Comparison of ENCODE assay signal across 20 cellular contexts in the genomic region with DNA sequence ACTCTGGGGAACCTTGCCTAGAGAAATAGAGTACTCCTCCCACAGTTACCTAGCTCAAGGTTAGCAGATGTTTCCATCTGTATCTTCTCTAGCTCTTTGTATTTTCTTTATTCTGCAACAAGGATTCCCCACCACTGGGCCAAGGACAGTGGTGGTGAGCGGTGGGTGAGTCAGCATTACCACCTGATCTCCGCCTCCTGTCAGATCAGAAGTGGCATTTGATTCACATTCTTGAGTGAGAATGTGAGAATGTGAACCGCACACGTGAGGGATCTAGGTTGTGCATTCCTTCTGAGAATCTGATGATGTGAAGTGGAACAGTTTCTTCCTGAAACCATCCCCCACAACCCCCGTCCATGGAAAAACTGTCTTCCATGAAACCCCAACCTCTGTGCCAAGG. TPM values are rescaled to one million over a fixed set of nuclear protein-coding genes. Genes with fewer than 3 reads are reported as not detected.
A peak's percentile ranks its signal among the peaks of the same experiment; 100 is the strongest.
DNase-seq lines count a peak whose midpoint lies in the region; ATAC-seq, FAIRE-seq and TF ChIP-seq lines count a peak whose summit lies in the region.
"Had no signal": no experiment of that assay in that cellular context is flagged by ENCODE, and none has a peak within 500 bp of the region (broad histone marks: within the 10 kb centered on the region; RNA-seq: fewer than 3 reads in every experiment).

No MANE protein-coding gene starts in this region.

- peak; percentile 59 for DNase-seq in activated CD4-positive, alpha-beta T cell treated with anti-CD3 and anti-CD28 coated beads for 36 hours
- no peak for DNase-seq in activated CD4-positive, alpha-beta T cell treated with anti-CD3 and anti-CD28 coated beads, Interleukin-2, amount 50 U/mL, for 48 hours
- DNase-seq in ACHN, result peak; percentile 49
- DNase-seq in RCC 7860 (ENCODE audit: low spot score), result peak; percentile 70
- DNase-seq in glutamatergic neuron, result no peak
- DNase-seq in activated CD4-positive, CD25-positive, alpha-beta regulatory T cell (lab: John Stamatoyannopoulos, UW), result no peak
- DNase-seq: 8988T; CD8-positive, alpha-beta T cell; DMS79; H9; NCI-H1436; NCI-H2029; NCI-H2171; NCI-H446; NCI-H69; NK-92 treated with Interleukin-12 subunit alpha and Interleukin-12 subunit beta, amount 100 ng/mL, for 24 hours; OCI-M1; RPMI8226 had no signal

- H3K4me3 Mint-ChIP-seq in activated CD4-positive, alpha-beta T cell treated with anti-CD3 and anti-CD28 coated beads for 36 hours, result no peak overlapping the region
- peak overlapping the region; percentile 41 for H3K4me3 Mint-ChIP-seq in glutamatergic neuron (ENCODE audit: unreplicated experiment)
- H3K4me3 Mint-ChIP-seq: CD8-positive, alpha-beta T cell; H9 had no signal

- CTCF ChIA-PET in activated CD4-positive, alpha-beta T cell treated with anti-CD3 and anti-CD28 coated beads for 36 hours (lab: Charles Lee), result no interaction called here

- in situ Hi-C loops in ACHN (cut with HindIII; ENCODE audit: low pct_ligation_motif_present, low pct_unique_long_range_greater_than_20kb, low sequenced_read_pairs), result no loop called here

- intact Hi-C loops in activated CD4-positive, alpha-beta T cell treated with anti-CD3 and anti-CD28 coated beads for 36 hours (cut with DNase I, micrococcal nuclease), result no loop called here

- H3K27ac Mint-ChIP-seq in activated CD4-positive, alpha-beta T cell treated with anti-CD3 and anti-CD28 coated beads for 36 hours, result no peak overlapping the region
- peak overlapping the region; percentile 74 for H3K27ac Mint-ChIP-seq in glutamatergic neuron (ENCODE audit: unreplicated experiment)
- H3K27ac Mint-ChIP-seq: CD8-positive, alpha-beta T cell; H9 had no signal

- no peak for TF ChIP-seq CTCF in glutamatergic neuron (IDR thresholded peaks at IDR 0.05; ENCODE audit: partially characterized antibody, unreplicated experiment)

- H3K27me3 Mint-ChIP-seq in activated CD4-positive, alpha-beta T cell treated with anti-CD3 and anti-CD28 coated beads for 36 hours, result peaks cover 4% of the 10 kb centered on the region
- H3K27me3 Mint-ChIP-seq in glutamatergic neuron (ENCODE audit: unreplicated experiment), result peaks cover 5% of the 10 kb centered on the region

- POLR2A ChIA-PET in activated CD4-positive, alpha-beta T cell treated with anti-CD3 and anti-CD28 coated beads for 36 hours (lab: Charles Lee), result interaction anchor here (0.6 kb wide), 1 partner anchor 80 kb away, joined by 3 read pairs; no protein-coding TSS in a partner anchor

- peak; percentile 91 for ATAC-seq in activated CD4-positive, alpha-beta T cell treated with anti-CD3 and anti-CD28 coated beads for 36 hours
- ATAC-seq in HG03457 (IDR thresholded peaks at IDR 0.05; ENCODE audit: unreplicated experiment) (no peak), GM21526 (IDR thresholded peaks at IDR 0.05; ENCODE audit: low FRiP score, unreplicated experiment) (no peak)
- ATAC-seq: CD8-positive, alpha-beta T cell had no signal

- peak; percentile 73 for FAIRE-seq in RCC 7860 (lab: Jason Lieb, UNC)

- no peaks in the 10 kb centered on the region for H3K36me3 Mint-ChIP-seq in activated CD4-positive, alpha-beta T cell treated with anti-CD3 and anti-CD28 coated beads for 36 hours (ENCODE audit: low read depth)
- peaks cover 8% of the 10 kb centered on the region for H3K36me3 Mint-ChIP-seq in glutamatergic neuron (ENCODE audit: unreplicated experiment)
- H3K36me3 Mint-ChIP-seq: CD8-positive, alpha-beta T cell had no signal

- no peaks in the 10 kb centered on the region for H3K9me3 Mint-ChIP-seq in activated CD4-positive, alpha-beta T cell treated with anti-CD3 and anti-CD28 coated beads for 36 hours (ENCODE audit: low read depth)
- peaks cover 13% of the 10 kb centered on the region for H3K9me3 Mint-ChIP-seq in glutamatergic neuron (ENCODE audit: unreplicated experiment)
- H3K9me3 Mint-ChIP-seq: CD8-positive, alpha-beta T cell; H9 had no signal

- peaks cover 16% of the 10 kb centered on the region for H3K4me1 Mint-ChIP-seq in activated CD4-positive, alpha-beta T cell treated with anti-CD3 and anti-CD28 coated beads for 36 hours
- H3K4me1 Mint-ChIP-seq in glutamatergic neuron (ENCODE audit: low read depth, unreplicated experiment), result peaks cover 50% of the 10 kb centered on the region

RNA-seq across cellular contexts. Expression of gene EPB41L3, which starts 9.0 kb away (rescaled TPM):
- 10 to 100 TPM; 10.4 to 13.4 TPM for total RNA-seq in activated CD4-positive, alpha-beta T cell treated with anti-CD3 and anti-CD28 coated beads for 36 hours
- total RNA-seq in glutamatergic neuron (ENCODE audit: unreplicated experiment), result 368 TPM

Comparison
In these comparisons a context has a peak if more than half of its experiments do, and no peak if none do; other contexts are left out.
1. DNase-seq: peak in activated CD4-positive, alpha-beta T cell treated with anti-CD3 and anti-CD28 coated beads for 36 hours (single experiment), ACHN (single experiment) and RCC 7860 (single experiment); none in activated CD4-positive, alpha-beta T cell treated with anti-CD3 and anti-CD28 coated beads, Interleukin-2, amount 50 U/mL, for 48 hours (0 of 2), glutamatergic neuron (single experiment) and activated CD4-positive, CD25-positive, alpha-beta regulatory T cell (0 of 4).
2. RNA of gene EPB41L3, which starts 9.0 kb away (total RNA-seq): 368 TPM in glutamatergic neuron (single experiment); 10.4 to 13.4 TPM in activated CD4-positive, alpha-beta T cell treated with anti-CD3 and anti-CD28 coated beads for 36 hours; every median in the first group is over 10 times any median in the second.